Comparison of ENCODE assay signal across 12 cellular contexts in genomic region chr20:34249291-34249690, GRCh38. TPM values are rescaled to one million over a fixed set of nuclear protein-coding genes. Genes with fewer than 3 reads are reported as not detected.
DNase-seq lines count a peak whose midpoint lies in the region; ATAC-seq and TF ChIP-seq lines count a peak whose summit lies in the region.
"Had no signal": no experiment of that assay in that cellular context is flagged by ENCODE, and none has a peak within 500 bp of the region (broad histone marks: within the 10 kb centered on the region; RNA-seq: fewer than 3 reads in every experiment).

No MANE protein-coding gene starts in this region.

- no peaks in the 10 kb centered on the region for H3K9me3 Mint-ChIP-seq in immature natural killer cell

- TF ChIP-seq CTCF in ovary (IDR thresholded peaks at IDR 0.05), result no peak
- TF ChIP-seq CTCF in colonic mucosa (IDR thresholded peaks at IDR 0.05), result no peak

- peak; percentile 77 for ATAC-seq in GM21825 (IDR thresholded peaks at IDR 0.05; ENCODE audit: unreplicated experiment)

- H3K4me3 Mint-ChIP-seq in immature natural killer cell, result peak overlapping the region in 2 of 5 donors; percentile 22 to 50

- H3K4me1 ChIP-seq in ovary (ENCODE audit: insufficient read depth) (peaks cover 3% of the 10 kb centered on the region), colonic mucosa (no peaks in the 10 kb centered on the region)

- WGBS in ovary, 3 donors, result 87 to 88% (median 88%) methylated on average over 6 of the region's 6 CpGs

- no peaks in the 10 kb centered on the region for H3K36me3 Mint-ChIP-seq in immature natural killer cell

- intact Hi-C loops in ovary (cut with DNase I) (no loop called here), colonic mucosa (cut with DNase I) (no loop called here)

- no peak overlapping the region for H3K9ac ChIP-seq in colonic mucosa (ENCODE audit: low read depth in 2 of 2, low read length in 2 of 2)

- H3K27ac Mint-ChIP-seq in immature natural killer cell, result peak overlapping the region in 1 of 6 donors; percentile 13

- DNase-seq in AML-193 (lab: John Stamatoyannopoulos, UW), result peak; percentile 87 to 90
- DNase-seq in SIG-M5 (lab: John Stamatoyannopoulos, UW), result peak; percentile 65
- peak in 2 of 3 donors; percentile 22 to 26 for DNase-seq in immature natural killer cell
- no peak for DNase-seq in NCI-H1092 treated with DMSO at 0.1 percent for 48 hours (lab: John Stamatoyannopoulos, UW)
- DNase-seq in NCI-H2227 (lab: John Stamatoyannopoulos, UW; ENCODE audit: unreplicated experiment), result no peak
- DNase-seq in ovary, result no peak
- no peak for DNase-seq in colonic mucosa
- DNase-seq: DMS53; stimulated activated CD4-positive, alpha-beta T cell treated with anti-CD3 and anti-CD28 coated beads, Interleukin-4, amount 100 ng/mL, for 4 hours had no signal

- H3K4me3 ChIP-seq in ovary (no peak overlapping the region), colonic mucosa (no peak overlapping the region)

- H3K36me3 ChIP-seq in ovary, result no peaks in the 10 kb centered on the region
- H3K36me3 ChIP-seq in colonic mucosa, result no peaks in the 10 kb centered on the region

- H3K4me1 Mint-ChIP-seq in immature natural killer cell, result peaks cover 10 to 12% of the 10 kb centered on the region in 2 donors

- H3K27me3 ChIP-seq in ovary (no peaks in the 10 kb centered on the region), colonic mucosa (no peaks in the 10 kb centered on the region)

- H3K9me3 ChIP-seq in ovary (no peaks in the 10 kb centered on the region), colonic mucosa (no peaks in the 10 kb centered on the region)

- TF ChIP-seq EP300 in ovary (IDR thresholded peaks at IDR 0.05), result no peak

- H3K27ac ChIP-seq in ovary (no peak overlapping the region), colonic mucosa (no peak overlapping the region)

- no peak for TF ChIP-seq POLR2A in ovary (IDR thresholded peaks at IDR 0.05)

- peaks cover 0 to 3% (median 0%) of the 10 kb centered on the region in 3 donors for H3K27me3 Mint-ChIP-seq in immature natural killer cell (ENCODE audit: low read depth in 3 of 3)

RNA-seq across cellular contexts. Expression of gene ASIP, which starts 8.1 kb away (rescaled TPM):
- polyA plus RNA-seq in immature natural killer cell (under 1 TPM in 1 of 3 donors, not detected in 2; 0.43 TPM), ovary (10 to 100 TPM in 1 of 2 donors, under 1 TPM in 1; 0.37 to 57.1 TPM)
- total RNA-seq in ovary (10 to 100 TPM in 6 of 7 donors, 1 to 10 TPM in 1; 7.3 to 37.6 (median 22.5) TPM), colonic mucosa (not detected)
- total RNA-seq: HT-29, lung microvascular endothelial cell had no signal

RNA-seq across cellular contexts. Expression of gene AHCY, which starts 53.9 kb away (rescaled TPM):
- 10 to 100 TPM; 18.4 to 19.3 (median 18.5) TPM for polyA plus RNA-seq in immature natural killer cell
- total RNA-seq in ovary, result 100 to 1,000 TPM; 109 to 190 (median 139) TPM
- 100 to 1,000 TPM in 1 of 2 donors, 10 to 100 TPM in 1; 97.7 to 141 TPM for polyA plus RNA-seq in ovary
- total RNA-seq in colonic mucosa, result 100 to 1,000 TPM in 1 of 2 donors, 10 to 100 TPM in 1; 79.4 to 192 TPM

Comparison
In these comparisons a context has a peak if more than half of its experiments do, and no peak if none do; other contexts are left out.
1. DNase-seq: peak in AML-193 (2 of 2), SIG-M5 (single experiment) and immature natural killer cell (2 of 3); none in NCI-H1092 treated with DMSO at 0.1 percent for 48 hours (single experiment), NCI-H2227 (single experiment), ovary (0 of 5) and colonic mucosa (single experiment).
2. RNA of gene ASIP, which starts 8.1 kb away (total RNA-seq): 7.3 to 37.6 TPM in ovary; not detected in colonic mucosa; every median in the first group is over 4 times any median in the second.